Comparison of ENCODE assay signal across 29 cellular contexts in genomic region chr2:100831158-100831715, GRCh38.
"Had no signal": no experiment of that assay in that cellular context is flagged by ENCODE, and none has a peak within 500 bp of the region (broad histone marks: within the 10 kb centered on the region; RNA-seq: fewer than 3 reads in every experiment).

No MANE protein-coding gene starts in this region.

- H3K4me3 ChIP-seq: dorsolateral prefrontal cortex, esophagus muscularis mucosa, left lung, testis, uterus had no signal

- H3K36me3 ChIP-seq: esophagus muscularis mucosa, left lung, uterus had no signal

- H3K36me3 Mint-ChIP-seq: stimulated activated naive B cell treated with anti-CD40 and anti-IgM and Interleukin-4, amounts not matched to agents 10 μg/mL and 1 μg/mL and 100 μg/mL, for 72 hours; WTC11 had no signal

- H3K27ac ChIP-seq: esophagus muscularis mucosa, foreskin keratinocyte, left lung, testis, uterus had no signal

- ATAC-seq: effector memory CD8-positive, alpha-beta T cell; foreskin keratinocyte; left lung; naive thymus-derived CD4-positive, alpha-beta T cell; sciatic nerve; stimulated activated naive B cell treated with anti-CD40 and anti-IgM and Interleukin-4, amounts not matched to agents 10 μg/mL and 1 μg/mL and 100 μg/mL, for 72 hours; WTC11 had no signal

- H3K4me1 Mint-ChIP-seq: central memory CD8-positive, alpha-beta T cell; neural crest cell; stimulated activated naive B cell treated with anti-CD40 and anti-IgM and Interleukin-4, amounts not matched to agents 10 μg/mL and 1 μg/mL and 100 μg/mL, for 72 hours; WTC11 had no signal

- H3K4me3 Mint-ChIP-seq: activated naive CD8-positive, alpha-beta T cell treated with anti-CD3 and anti-CD28 coated beads for 36 hours; activated T-cell treated with anti-CD3 and anti-CD28 coated beads, Interleukin-2, amount 50 U/mL, for 24 hours; central memory CD8-positive, alpha-beta T cell; effector memory CD8-positive, alpha-beta T cell; neural crest cell; stimulated activated naive B cell treated with anti-CD40 and anti-IgM and Interleukin-4, amounts not matched to agents 10 μg/mL and 1 μg/mL and 100 μg/mL, for 72 hours; T-helper 2 cell treated with Interferon-gamma antibody and Interleukin-4, amounts not matched to agents 5 μg/mL and 100 μg/mL, for 36 hours; WTC11 had no signal

- H3K9me3 ChIP-seq: left lung, testis, uterus had no signal

- FAIRE-seq: astrocyte, colon, endothelial cell of umbilical vein had no signal

- H3K27me3 Mint-ChIP-seq: activated T-cell treated with anti-CD3 and anti-CD28 coated beads, Interleukin-2, amount 50 U/mL, for 24 hours had no signal

- H3K4me1 ChIP-seq: foreskin keratinocyte, uterus had no signal

- H3K27me3 ChIP-seq: dorsolateral prefrontal cortex, esophagus muscularis mucosa, foreskin keratinocyte, left lung, testis, uterus had no signal

- DNase-seq: activated CD4-positive, alpha-beta T cell treated with anti-CD3 and anti-CD28 coated beads, Interleukin-2, amount 50 U/mL, for 4 hours; activated CD8-positive, alpha-beta memory T cell treated with anti-CD3 and anti-CD28 coated beads for 24 hours; activated CD8-positive, alpha-beta memory T cell treated with anti-CD3 and anti-CD28 coated beads, Interleukin-2, amount 50 U/mL, for 4 hours; activated naive CD4-positive, alpha-beta T cell; activated naive CD8-positive, alpha-beta T cell treated with anti-CD3 and anti-CD28 coated beads for 36 hours; activated T-cell treated with anti-CD3 and anti-CD28 coated beads, Interleukin-2, amount 50 U/mL, for 24 hours; effector memory CD8-positive, alpha-beta T cell; kidney glomerular epithelial cell; left lung; naive thymus-derived CD4-positive, alpha-beta T cell; occipital lobe; stimulated activated CD4-positive, alpha-beta T cell treated with anti-CD3 and anti-CD28 coated beads, Interleukin-2, amount 100 ng/mL, for 48 hours; stimulated activated CD8-positive, alpha-beta memory T cell treated with anti-CD3 and anti-CD28 coated beads, Interleukin-4, amount 100 ng/mL, for 48 hours; stimulated activated naive B cell treated with anti-CD40 and anti-IgM and Interleukin-4, amounts not matched to agents 10 μg/mL and 1 μg/mL and 100 μg/mL, for 72 hours; testis; trophoblast cell had no signal

- H3K9me3 Mint-ChIP-seq: central memory CD8-positive, alpha-beta T cell; effector memory CD8-positive, alpha-beta T cell had no signal

- H3K27ac Mint-ChIP-seq: activated naive CD8-positive, alpha-beta T cell treated with anti-CD3 and anti-CD28 coated beads for 36 hours; activated T-cell treated with anti-CD3 and anti-CD28 coated beads, Interleukin-2, amount 50 U/mL, for 24 hours; activated T-helper 2 cell treated with anti-CD3 and anti-CD28 coated beads, Interferon-gamma antibody, Interleukin-2, Interleukin-4, amounts not matched to agents 10 μg/mL and 5 μg/mL and 100 μg/mL, durations not matched to agents 14 hours and 24 hours and 36 hours; effector memory CD8-positive, alpha-beta T cell; naive thymus-derived CD4-positive, alpha-beta T cell; stimulated activated naive B cell treated with anti-CD40 and anti-IgM and Interleukin-4, amounts not matched to agents 10 μg/mL and 1 μg/mL and 100 μg/mL, for 72 hours; T-helper 2 cell treated with Interferon-gamma antibody and Interleukin-4, amounts not matched to agents 5 μg/mL and 100 μg/mL, for 36 hours; WTC11 had no signal
